ENCODE assay signal across 1 cellular context in genomic region chr2:48754874-48755273, GRCh38.
TF ChIP-seq lines count a peak whose summit lies in the region.

No MANE protein-coding gene starts in this region.

TF ChIP-seq in SK-N-SH treated with all-trans-retinoic acid at 6 μM for 48 hours, 23 proteins besides CTCF, POLR2A, EP300 and RAD21 (continued from another document):
- TF ChIP-seq, protein P1, sequence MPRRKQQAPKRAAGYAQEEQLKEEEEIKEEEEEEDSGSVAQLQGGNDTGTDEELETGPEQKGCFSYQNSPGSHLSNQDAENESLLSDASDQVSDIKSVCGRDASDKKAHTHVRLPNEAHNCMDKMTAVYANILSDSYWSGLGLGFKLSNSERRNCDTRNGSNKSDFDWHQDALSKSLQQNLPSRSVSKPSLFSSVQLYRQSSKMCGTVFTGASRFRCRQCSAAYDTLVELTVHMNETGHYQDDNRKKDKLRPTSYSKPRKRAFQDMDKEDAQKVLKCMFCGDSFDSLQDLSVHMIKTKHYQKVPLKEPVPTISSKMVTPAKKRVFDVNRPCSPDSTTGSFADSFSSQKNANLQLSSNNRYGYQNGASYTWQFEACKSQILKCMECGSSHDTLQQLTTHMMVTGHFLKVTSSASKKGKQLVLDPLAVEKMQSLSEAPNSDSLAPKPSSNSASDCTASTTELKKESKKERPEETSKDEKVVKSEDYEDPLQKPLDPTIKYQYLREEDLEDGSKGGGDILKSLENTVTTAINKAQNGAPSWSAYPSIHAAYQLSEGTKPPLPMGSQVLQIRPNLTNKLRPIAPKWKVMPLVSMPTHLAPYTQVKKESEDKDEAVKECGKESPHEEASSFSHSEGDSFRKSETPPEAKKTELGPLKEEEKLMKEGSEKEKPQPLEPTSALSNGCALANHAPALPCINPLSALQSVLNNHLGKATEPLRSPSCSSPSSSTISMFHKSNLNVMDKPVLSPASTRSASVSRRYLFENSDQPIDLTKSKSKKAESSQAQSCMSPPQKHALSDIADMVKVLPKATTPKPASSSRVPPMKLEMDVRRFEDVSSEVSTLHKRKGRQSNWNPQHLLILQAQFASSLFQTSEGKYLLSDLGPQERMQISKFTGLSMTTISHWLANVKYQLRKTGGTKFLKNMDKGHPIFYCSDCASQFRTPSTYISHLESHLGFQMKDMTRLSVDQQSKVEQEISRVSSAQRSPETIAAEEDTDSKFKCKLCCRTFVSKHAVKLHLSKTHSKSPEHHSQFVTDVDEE (CRISPR knock-in tag; IDR thresholded peaks at IDR 0.05): no peak
- TF ChIP-seq ZNF8 (CRISPR knock-in tag; IDR thresholded peaks at IDR 0.05): no peak
- TF ChIP-seq CSDC2 (CRISPR knock-in tag; IDR thresholded peaks at IDR 0.05): no peak
- no peak for TF ChIP-seq ZNF565 (CRISPR knock-in tag; conservative IDR thresholded peaks at IDR 0.05; ENCODE audit: low read depth)
- no peak for TF ChIP-seq PATZ1 (CRISPR knock-in tag; IDR thresholded peaks at IDR 0.05; ENCODE audit: borderline replicate concordance)
- TF ChIP-seq, protein P2, sequence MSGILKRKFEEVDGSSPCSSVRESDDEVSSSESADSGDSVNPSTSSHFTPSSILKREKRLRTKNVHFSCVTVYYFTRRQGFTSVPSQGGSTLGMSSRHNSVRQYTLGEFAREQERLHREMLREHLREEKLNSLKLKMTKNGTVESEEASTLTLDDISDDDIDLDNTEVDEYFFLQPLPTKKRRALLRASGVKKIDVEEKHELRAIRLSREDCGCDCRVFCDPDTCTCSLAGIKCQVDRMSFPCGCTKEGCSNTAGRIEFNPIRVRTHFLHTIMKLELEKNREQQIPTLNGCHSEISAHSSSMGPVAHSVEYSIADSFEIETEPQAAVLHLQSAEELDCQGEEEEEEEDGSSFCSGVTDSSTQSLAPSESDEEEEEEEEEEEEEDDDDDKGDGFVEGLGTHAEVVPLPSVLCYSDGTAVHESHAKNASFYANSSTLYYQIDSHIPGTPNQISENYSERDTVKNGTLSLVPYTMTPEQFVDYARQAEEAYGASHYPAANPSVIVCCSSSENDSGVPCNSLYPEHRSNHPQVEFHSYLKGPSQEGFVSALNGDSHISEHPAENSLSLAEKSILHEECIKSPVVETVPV (CRISPR knock-in tag; IDR thresholded peaks at IDR 0.05): no peak
